8 cellular contexts compared by ENCODE assay signal in the genomic region with DNA sequence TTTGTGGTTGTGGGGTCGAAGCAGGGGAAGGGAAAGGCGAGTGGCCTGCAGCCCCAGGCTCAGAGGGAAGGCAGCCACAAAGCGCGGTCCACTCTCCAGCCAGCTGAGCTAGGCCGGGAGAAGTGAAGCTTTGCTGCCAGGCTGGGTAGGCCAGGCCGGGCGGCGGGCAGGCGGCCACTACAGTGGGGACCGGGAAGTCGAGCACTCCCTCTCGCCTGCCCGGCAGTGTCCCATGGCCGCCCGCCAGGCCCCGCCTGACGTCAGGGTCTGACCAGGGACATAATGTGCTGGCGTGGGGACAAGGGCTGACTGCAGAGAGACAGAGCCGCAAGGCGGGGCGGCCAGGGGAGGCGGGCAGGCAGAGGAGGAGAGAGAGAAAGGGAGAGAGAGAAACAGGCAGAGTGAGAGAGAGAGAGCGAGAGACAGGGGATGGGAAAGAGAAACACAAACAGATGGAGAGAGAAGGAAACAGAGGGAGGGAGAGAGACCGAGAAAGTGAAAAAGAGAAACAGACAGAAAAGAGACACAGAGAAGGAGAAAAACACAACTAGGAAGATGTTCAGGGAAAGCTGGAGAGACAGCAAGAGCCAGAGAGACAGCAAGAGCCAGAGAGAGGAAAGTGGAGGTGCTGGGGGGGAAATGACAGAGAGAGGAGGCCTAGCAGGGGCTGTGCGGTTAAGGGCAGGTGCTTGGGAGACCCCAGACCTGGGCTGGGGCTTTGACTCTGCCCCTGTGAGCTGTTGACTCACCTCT.
DNase-seq lines count a peak whose midpoint lies in the region; ATAC-seq, FAIRE-seq and TF ChIP-seq lines count a peak whose summit lies in the region.

No MANE protein-coding gene starts in this region.

- H3K27ac ChIP-seq in body of pancreas: peak overlapping the region; percentile 95 to 99 (median 96)

- FAIRE-seq in H54 (lab: Jason Lieb, UNC): no peak

- peak in 2 of 7 experiments; percentile 34 to 40 for TF ChIP-seq CTCF in body of pancreas (IDR thresholded peaks at IDR 0.05)

- peak; percentile 63 for DNase-seq in H54 (ENCODE audit: insufficient read length, low spot score)
- peak; percentile 99 to 100 (median 100) for DNase-seq in body of pancreas
- DNase-seq in iris pigment epithelial cell (ENCODE audit: low read depth): peak; percentile 88
- no peak for DNase-seq in RKO (ENCODE audit: low spot score)
- no peak for DNase-seq in erythroblast (lab: John Stamatoyannopoulos, UW)
- DNase-seq in NK-92 (lab: John Stamatoyannopoulos, UW; ENCODE audit: unreplicated experiment): no peak

- H3K9me3 ChIP-seq in body of pancreas (no peaks in the 10 kb centered on the region), skeletal muscle satellite cell (replicated peaks; ENCODE audit: low read length) (no peaks in the 10 kb centered on the region)

- intact Hi-C loops in body of pancreas (cut with DNase I): no loop called here

- H3K27me3 ChIP-seq in body of pancreas: no peaks in the 10 kb centered on the region
- no peaks in the 10 kb centered on the region for H3K27me3 ChIP-seq in skeletal muscle satellite cell (ENCODE audit: control insufficient read depth, insufficient read depth, low read length)

- peak overlapping the region; percentile 85 for H3K9ac ChIP-seq in skeletal muscle satellite cell (ENCODE audit: low read depth, low read length)

- H3K4me1 ChIP-seq in body of pancreas: peaks cover 56% of the 10 kb centered on the region
- peaks cover 32% of the 10 kb centered on the region for H3K4me1 ChIP-seq in skeletal muscle satellite cell (ENCODE audit: control insufficient read depth, insufficient read depth, low read length)

- 18 to 22% methylated on average over 11 to 15 of the region's 25 CpGs for WGBS in body of pancreas, 2 donors

- H3K36me3 ChIP-seq in body of pancreas (replicated peaks in 1 of 2; ENCODE audit: insufficient read depth in 1 of 2, low read depth in 2 of 2) (no peaks in the 10 kb centered on the region), skeletal muscle satellite cell (ENCODE audit: insufficient read depth, low read length) (no peaks in the 10 kb centered on the region)

- ATAC-seq in body of pancreas: peak; percentile 98
- no peak for ATAC-seq in GM18907 (IDR thresholded peaks at IDR 0.05; ENCODE audit: unreplicated experiment)

- H3K4me2 ChIP-seq in skeletal muscle satellite cell (ENCODE audit: low read length): peak overlapping the region; percentile 75

- H3K4me3 ChIP-seq in body of pancreas (no peak overlapping the region), skeletal muscle satellite cell (ENCODE audit: low read length) (peak overlapping the region; percentile 45)

- TF ChIP-seq POLR2A in H54 (IDR thresholded peaks at IDR 0.05; ENCODE audit: low read depth, low read length) (no peak), body of pancreas (IDR thresholded peaks at IDR 0.05) (peak; percentile 86 to 91 (median 90)), erythroblast (IDR thresholded peaks at IDR 0.05; ENCODE audit: low read length) (no peak)

Comparison
In these comparisons a context has a peak if more than half of its experiments do, and no peak if none do; other contexts are left out.
1. DNase-seq: peak in H54 (single experiment), body of pancreas (4 of 4) and iris pigment epithelial cell (single experiment); none in RKO (single experiment), erythroblast (0 of 2) and NK-92 (single experiment).
2. POLR2A ChIP-seq: peak in body of pancreas (3 of 3); none in H54 (single experiment) and erythroblast (single experiment).